ENCODE assay signal across 1 cellular context in genomic region chr9:21413089-21414023, GRCh38.
TF ChIP-seq lines count a peak whose summit lies in the region.

No MANE protein-coding gene starts in this region.

TF ChIP-seq in IMR-90, 13 proteins besides CTCF, POLR2A, EP300 and RAD21 (continued from another document):
- TF ChIP-seq USF2 (IDR thresholded peaks at IDR 0.05; ENCODE audit: low read depth, low read length) (no peak), ELK1 (IDR thresholded peaks at IDR 0.05; ENCODE audit: borderline replicate concordance, low read depth, low read length) (no peak), RFX5 (IDR thresholded peaks at IDR 0.05; ENCODE audit: low read depth, low read length) (no peak), MAFK (IDR thresholded peaks at IDR 0.05; ENCODE audit: low read depth, low read length) (no peak)
